ENCODE assay signal across 18 cellular contexts in the genomic region with DNA sequence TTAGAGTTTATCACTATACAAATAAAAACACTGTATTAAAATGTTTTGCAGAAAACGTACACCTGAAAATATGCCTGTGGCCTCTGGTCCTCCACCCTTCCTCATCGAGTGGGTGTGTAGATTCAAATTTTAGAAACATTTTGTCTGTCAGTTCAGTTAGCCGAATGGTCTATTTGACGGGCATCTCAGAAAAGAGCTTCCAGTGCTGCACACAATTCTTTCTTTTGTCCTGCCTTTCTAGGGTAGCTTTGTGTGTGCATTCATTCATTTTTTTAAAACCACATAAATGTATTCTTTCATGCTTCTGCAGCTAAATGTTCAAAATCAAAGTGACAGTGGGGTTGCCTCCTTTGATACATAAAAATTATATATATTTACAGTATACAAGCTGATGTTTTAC.
"Had no signal": no experiment of that assay in that cellular context is flagged by ENCODE, and none has a peak within 500 bp of the region (broad histone marks: within the 10 kb centered on the region; RNA-seq: fewer than 3 reads in every experiment).

No MANE protein-coding gene starts in this region.

- H3K36me3 Mint-ChIP-seq: natural killer cell treated with Interleukin-12 subunit alpha and Interleukin-12 subunit beta and Interleukin-15 and Interleukin-18, amount 100 ng/mL, for 72 hours; stimulated activated naive B cell treated with anti-CD40 and anti-IgM and Interleukin-4, amounts not matched to agents 10 μg/mL and 1 μg/mL and 100 μg/mL, for 72 hours had no signal

- H3K9me3 Mint-ChIP-seq: stimulated activated naive B cell treated with anti-CD40 and anti-IgM and Interleukin-4, amounts not matched to agents 10 μg/mL and 1 μg/mL and 100 μg/mL, for 72 hours; stimulated activated naive CD8-positive, alpha-beta T cell treated with anti-CD3 and anti-CD28 coated beads, Interleukin-15, amount 100 ng/mL, for 72 hours had no signal

- H3K36me3 ChIP-seq: heart left ventricle, pancreas had no signal

- H3K4me3 Mint-ChIP-seq: central memory CD8-positive, alpha-beta T cell; effector memory CD8-positive, alpha-beta T cell; natural killer cell treated with Interleukin-12 subunit alpha and Interleukin-12 subunit beta and Interleukin-15 and Interleukin-18, amount 100 ng/mL, for 72 hours; stimulated activated naive B cell treated with anti-CD40 and anti-IgM and Interleukin-4, amounts not matched to agents 10 μg/mL and 1 μg/mL and 100 μg/mL, for 72 hours; stimulated activated naive CD8-positive, alpha-beta T cell treated with anti-CD3 and anti-CD28 coated beads, Interleukin-15, amount 100 ng/mL, for 72 hours had no signal

- H3K27me3 Mint-ChIP-seq: central memory CD8-positive, alpha-beta T cell; effector memory CD8-positive, alpha-beta T cell; natural killer cell treated with Interleukin-12 subunit alpha and Interleukin-12 subunit beta and Interleukin-15 and Interleukin-18, amount 100 ng/mL, for 72 hours; stimulated activated naive B cell treated with anti-CD40 and anti-IgM and Interleukin-4, amounts not matched to agents 10 μg/mL and 1 μg/mL and 100 μg/mL, for 72 hours had no signal

- H3K27ac ChIP-seq: foreskin keratinocyte, heart left ventricle, pancreas, psoas muscle had no signal

- FAIRE-seq: islet of Langerhans, pancreas had no signal

- H3K27me3 ChIP-seq: foreskin keratinocyte, heart left ventricle, pancreas had no signal

- H3K4me1 Mint-ChIP-seq: central memory CD8-positive, alpha-beta T cell; stimulated activated naive B cell treated with anti-CD40 and anti-IgM and Interleukin-4, amounts not matched to agents 10 μg/mL and 1 μg/mL and 100 μg/mL, for 72 hours had no signal

- H3K9me3 ChIP-seq: pancreas had no signal

- DNase-seq: effector memory CD8-positive, alpha-beta T cell; foreskin keratinocyte; heart left ventricle; kidney glomerular epithelial cell; mammary epithelial cell; occipital lobe; pancreas; psoas muscle; stimulated activated CD4-positive, alpha-beta T cell treated with anti-CD3 and anti-CD28 coated beads, Interleukin-2, amount 100 ng/mL, for 24 hours; stimulated activated CD4-positive, alpha-beta T cell treated with anti-CD3 and anti-CD28 coated beads, Interleukin-4, amount 100 ng/mL, for 4 hours; stimulated activated naive B cell treated with anti-CD40 and anti-IgM and Interleukin-4, amounts not matched to agents 10 μg/mL and 1 μg/mL and 100 μg/mL, for 72 hours; stimulated activated naive CD8-positive, alpha-beta T cell treated with anti-CD3 and anti-CD28 coated beads, Interleukin-15, amount 100 ng/mL, for 72 hours; trophoblast cell had no signal

- ATAC-seq: effector memory CD8-positive, alpha-beta T cell; foreskin keratinocyte; heart left ventricle; left lobe of liver; natural killer cell treated with Interleukin-12 subunit alpha and Interleukin-12 subunit beta and Interleukin-15 and Interleukin-18, amount 100 ng/mL, for 72 hours; pancreas; psoas muscle; sciatic nerve; stimulated activated naive B cell treated with anti-CD40 and anti-IgM and Interleukin-4, amounts not matched to agents 10 μg/mL and 1 μg/mL and 100 μg/mL, for 72 hours; stimulated activated naive CD8-positive, alpha-beta T cell treated with anti-CD3 and anti-CD28 coated beads, Interleukin-15, amount 100 ng/mL, for 72 hours had no signal

- H3K4me3 ChIP-seq: heart left ventricle, pancreas, psoas muscle had no signal

- H3K27ac Mint-ChIP-seq: effector memory CD8-positive, alpha-beta T cell; natural killer cell treated with Interleukin-12 subunit alpha and Interleukin-12 subunit beta and Interleukin-15 and Interleukin-18, amount 100 ng/mL, for 72 hours; stimulated activated naive B cell treated with anti-CD40 and anti-IgM and Interleukin-4, amounts not matched to agents 10 μg/mL and 1 μg/mL and 100 μg/mL, for 72 hours; stimulated activated naive CD8-positive, alpha-beta T cell treated with anti-CD3 and anti-CD28 coated beads, Interleukin-15, amount 100 ng/mL, for 72 hours had no signal

- H3K4me1 ChIP-seq: psoas muscle had no signal
